Comparison of ENCODE assay signal across 30 cellular contexts in genomic region chr13:98411013-98411412, GRCh38.
"Had no signal": no experiment of that assay in that cellular context is flagged by ENCODE, and none has a peak within 500 bp of the region (broad histone marks: within the 10 kb centered on the region; RNA-seq: fewer than 3 reads in every experiment).

No MANE protein-coding gene starts in this region.

- H3K27ac Mint-ChIP-seq: activated naive CD4-positive, alpha-beta T cell treated with anti-CD3 and anti-CD28 coated beads, Interleukin-2, amount 50 U/mL, for 72 hours; activated T-helper 1 cell treated with anti-CD3 and anti-CD28 coated beads, Interleukin-12 subunit alpha, Interleukin-12 subunit beta, Interleukin-2, Interleukin-4 antibody, amounts not matched to agents 30 ng/mL and 10 ng/mL and 1 ng/mL, durations not matched to agents 14 hours and 24 hours and 36 hours; memory B cell; natural killer cell; stimulated activated memory B cell treated with anti-CD40 and anti-IgM and Interleukin-4, amounts not matched to agents 10 μg/mL and 1 μg/mL and 100 μg/mL, for 72 hours; T-helper 2 cell treated with Interferon-gamma antibody and Interleukin-4, amounts not matched to agents 5 μg/mL and 100 μg/mL, for 36 hours had no signal

- H3K27me3 ChIP-seq: adrenal gland, cardiac muscle cell, colonic mucosa, esophagus muscularis mucosa, foreskin keratinocyte, heart right ventricle, sigmoid colon, upper lobe of left lung, vagina had no signal

- H3K27me3 Mint-ChIP-seq: brain; stimulated activated naive CD8-positive, alpha-beta T cell treated with anti-CD3 and anti-CD28 coated beads, Interleukin-15, amount 100 ng/mL, for 72 hours had no signal

- H3K9me3 ChIP-seq: adrenal gland, colonic mucosa, esophagus muscularis mucosa, heart right ventricle, sigmoid colon, upper lobe of left lung, vagina had no signal

- H3K36me3 Mint-ChIP-seq: activated naive CD4-positive, alpha-beta T cell treated with anti-CD3 and anti-CD28 coated beads, Interleukin-2, amount 50 U/mL, for 72 hours; memory B cell; natural killer cell; stimulated activated memory B cell treated with anti-CD40 and anti-IgM and Interleukin-4, amounts not matched to agents 10 μg/mL and 1 μg/mL and 100 μg/mL, for 72 hours had no signal

- DNase-seq: activated CD4-positive, alpha-beta T cell treated with anti-CD3 and anti-CD28 coated beads for 4 hours; activated CD4-positive, alpha-beta T cell treated with anti-CD3 and anti-CD28 coated beads, Interleukin-2, amount 50 U/mL, for 4 hours; activated CD8-positive, alpha-beta memory T cell treated with anti-CD3 and anti-CD28 coated beads, Interleukin-2, amount 50 U/mL, for 4 hours; activated gamma-delta T cell treated with Interleukin-2 at 50 U/mL for 16 hours; activated T-cell treated with anti-CD3 and anti-CD28 coated beads, Interleukin-2, amount 50 U/mL, for 1 hour; cerebellar nuclear complex; colonic mucosa; foreskin keratinocyte; heart right ventricle; midbrain; natural killer cell; small intestine; stimulated activated CD4-positive, alpha-beta T cell treated with anti-CD3 and anti-CD28 coated beads, Interleukin-1b, Interleukin-23, amount 100 ng/mL, for 48 hours; stimulated activated CD4-positive, alpha-beta T cell treated with anti-CD3 and anti-CD28 coated beads, Interleukin-4, amount 100 ng/mL, for 4 hours; stimulated activated CD8-positive, alpha-beta memory T cell treated with anti-CD3 and anti-CD28 coated beads, Interleukin-4, amount 100 ng/mL, for 48 hours; stimulated activated naive CD8-positive, alpha-beta T cell treated with anti-CD3 and anti-CD28 coated beads, Interleukin-15, amount 100 ng/mL, for 72 hours; substantia nigra; T-helper 1 cell had no signal

- H3K4me3 ChIP-seq: cardiac muscle cell, colonic mucosa, vagina had no signal

- H3K9me3 Mint-ChIP-seq: activated naive CD4-positive, alpha-beta T cell treated with anti-CD3 and anti-CD28 coated beads, Interleukin-2, amount 50 U/mL, for 72 hours; activated T-helper 1 cell treated with anti-CD3 and anti-CD28 coated beads, Interleukin-12 subunit alpha, Interleukin-12 subunit beta, Interleukin-2, Interleukin-4 antibody, amounts not matched to agents 30 ng/mL and 10 ng/mL and 1 ng/mL, durations not matched to agents 14 hours and 24 hours and 36 hours; brain; memory B cell; natural killer cell; stimulated activated memory B cell treated with anti-CD40 and anti-IgM and Interleukin-4, amounts not matched to agents 10 μg/mL and 1 μg/mL and 100 μg/mL, for 72 hours; stimulated activated naive CD8-positive, alpha-beta T cell treated with anti-CD3 and anti-CD28 coated beads, Interleukin-15, amount 100 ng/mL, for 72 hours; T-helper 2 cell treated with Interferon-gamma antibody and Interleukin-4, amounts not matched to agents 5 μg/mL and 100 μg/mL, for 36 hours had no signal

- H3K4me1 ChIP-seq: adrenal gland, colonic mucosa, esophagus muscularis mucosa, foreskin keratinocyte, sigmoid colon, vagina had no signal

- H3K36me3 ChIP-seq: cardiac muscle cell, colonic mucosa, upper lobe of left lung, vagina had no signal

- ATAC-seq: foreskin keratinocyte; stimulated activated memory B cell treated with anti-CD40 and anti-IgM and Interleukin-4, amounts not matched to agents 10 μg/mL and 1 μg/mL and 100 μg/mL, for 72 hours; stimulated activated naive CD8-positive, alpha-beta T cell treated with anti-CD3 and anti-CD28 coated beads, Interleukin-15, amount 100 ng/mL, for 72 hours had no signal

- H3K27ac ChIP-seq: cardiac muscle cell, colonic mucosa, esophagus muscularis mucosa, foreskin keratinocyte, sigmoid colon, vagina had no signal

- H3K4me3 Mint-ChIP-seq: brain had no signal
